Comparison of ENCODE assay signal across 8 cellular contexts in the genomic region with DNA sequence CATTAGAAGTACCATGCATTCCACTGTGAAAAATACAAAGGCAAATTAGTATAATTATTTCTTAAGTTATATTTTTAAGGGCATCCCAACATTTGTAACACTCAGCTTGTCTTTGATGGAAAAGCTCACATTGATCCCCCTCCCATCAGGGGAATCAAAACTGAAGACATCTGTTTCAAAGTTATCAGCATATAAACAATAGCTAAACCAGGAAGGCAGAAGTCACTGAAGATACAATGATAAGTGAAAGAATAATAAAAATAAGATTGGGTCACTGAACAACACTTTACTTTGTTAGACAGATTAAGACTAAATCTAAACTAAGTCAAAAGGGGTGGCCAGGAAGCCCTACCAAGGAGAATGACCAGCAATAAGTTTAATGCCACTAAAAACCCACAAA.
"Had no signal": no experiment of that assay in that cellular context is flagged by ENCODE, and none has a peak within 500 bp of the region (broad histone marks: within the 10 kb centered on the region; RNA-seq: fewer than 3 reads in every experiment).

No MANE protein-coding gene starts in this region.

- H3K27ac ChIP-seq: GM23248 had no signal

- H3K4me3 ChIP-seq: GM23248, HAP-1, K562 had no signal

- H3K36me3 ChIP-seq: HAP-1 had no signal

- H3K9me3 ChIP-seq: HAP-1 had no signal

- DNase-seq: GM23248, GOT3, H7, HFFc6, IMR-90 had no signal

- FAIRE-seq: HTR-8/SVneo, K562 had no signal

- H2AFZ ChIP-seq: GM23248 had no signal

- H3K9ac ChIP-seq: GM23248 had no signal
